Comparison of ENCODE assay signal across 9 cellular contexts in the genomic region with DNA sequence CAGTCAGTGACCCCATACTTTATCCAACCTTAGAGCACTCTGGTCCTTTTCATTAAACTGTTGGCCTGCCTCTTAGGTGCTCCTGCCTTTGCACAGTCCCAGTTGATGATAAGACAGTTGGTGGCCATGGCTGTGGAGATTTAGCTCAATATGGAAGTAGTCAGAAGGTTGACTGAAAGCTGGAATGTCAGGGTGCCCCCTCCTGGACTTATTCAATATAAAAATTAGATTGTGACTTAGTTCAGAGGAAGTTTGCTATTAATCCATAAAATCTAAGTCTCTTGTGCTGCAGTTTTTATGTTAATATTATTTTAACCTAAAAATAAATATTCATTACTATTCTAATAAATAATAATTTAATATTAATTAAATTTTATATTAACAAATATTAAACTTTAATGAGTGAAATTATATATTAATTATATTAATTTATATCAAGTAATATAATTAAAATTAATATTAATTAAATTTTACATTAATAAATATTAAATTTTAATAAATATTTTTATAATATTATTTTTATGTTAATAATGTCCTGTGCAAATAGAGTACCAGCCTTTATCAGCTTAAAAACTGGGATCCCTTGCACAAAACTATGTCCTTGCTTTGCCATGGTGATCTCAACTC.
DNase-seq lines count a peak whose midpoint lies in the region; ATAC-seq, FAIRE-seq and TF ChIP-seq lines count a peak whose summit lies in the region.
"Had no signal": no experiment of that assay in that cellular context is flagged by ENCODE, and none has a peak within 500 bp of the region (broad histone marks: within the 10 kb centered on the region; RNA-seq: fewer than 3 reads in every experiment).

No MANE protein-coding gene starts in this region.

- peak in 2 of 3 experiments; percentile 6 to 32 for TF ChIP-seq CTCF in keratinocyte (optimal IDR thresholded peaks at IDR 0.05 in 1 of 3, IDR thresholded peaks at IDR 0.05 in 1 of 3, conservative IDR thresholded peaks at IDR 0.05 in 1 of 3; ENCODE audit: extremely low read depth in 1 of 3, insufficient read depth in 2 of 3, low read length in 3 of 3)
- no peak for TF ChIP-seq CTCF in upper lobe of left lung (IDR thresholded peaks at IDR 0.05)
- TF ChIP-seq CTCF in Peyer's patch (IDR thresholded peaks at IDR 0.05), result no peak

- no peak for FAIRE-seq in keratinocyte (lab: Jason Lieb, UNC)

- no peaks in the 10 kb centered on the region for H3K9me3 ChIP-seq in keratinocyte (ENCODE audit: control insufficient read depth, low read depth, low read length)
- no peaks in the 10 kb centered on the region for H3K9me3 ChIP-seq in upper lobe of left lung
- H3K9me3 ChIP-seq in Peyer's patch, result no peaks in the 10 kb centered on the region
- H3K9me3 ChIP-seq: left lung had no signal

- no peak overlapping the region for H3K27ac ChIP-seq in keratinocyte (ENCODE audit: control insufficient read depth, insufficient read depth, low read length)
- no peak overlapping the region for H3K27ac ChIP-seq in upper lobe of left lung
- H3K27ac ChIP-seq in Peyer's patch, result no peak overlapping the region
- H3K27ac ChIP-seq: left lung had no signal

- H3K79me2 ChIP-seq in keratinocyte (ENCODE audit: control insufficient read depth, insufficient read depth, low read length), result no peaks in the 10 kb centered on the region

- in situ Hi-C loops in SK-MEL-5 (cut with HindIII; ENCODE audit: low pct_unique_long_range_greater_than_20kb, low sequenced_read_pairs), result no loop called here

- no peaks in the 10 kb centered on the region for H3K36me3 ChIP-seq in keratinocyte (ENCODE audit: control insufficient read depth in 2 of 2, extremely low read depth in 1 of 2, insufficient read depth in 2 of 2, low read length in 2 of 2)
- H3K36me3 ChIP-seq in upper lobe of left lung, result no peaks in the 10 kb centered on the region
- H3K36me3 ChIP-seq in Peyer's patch, result no peaks in the 10 kb centered on the region
- H3K36me3 ChIP-seq: left lung had no signal

- ATAC-seq in HG03103 (IDR thresholded peaks at IDR 0.05; ENCODE audit: low read depth, unreplicated experiment) (peak; percentile 39), upper lobe of left lung (ENCODE audit: low FRiP score in 2 of 2) (no peak)
- ATAC-seq: left lung had no signal

- H3K4me2 ChIP-seq in keratinocyte (ENCODE audit: control insufficient read depth, extremely low read depth, insufficient read depth, low read depth, low read length), result no peak overlapping the region

- no peak overlapping the region for H3K9ac ChIP-seq in keratinocyte (ENCODE audit: control insufficient read depth, extremely low read depth, insufficient read depth, low read length)

- dilution Hi-C loops in keratinocyte (cut with MboI; ENCODE audit: extremely low pct_ligation_motif_present, low sequenced_read_pairs), result loop anchor here (25.0 kb wide), 1 partner anchor 91 kb away; no protein-coding TSS in a partner anchor

- H3K4me3 ChIP-seq in keratinocyte (ENCODE audit: control insufficient read depth in 2 of 3, extremely low read depth in 1 of 3, insufficient read depth in 2 of 3, low read depth in 1 of 3, low read length in 3 of 3) (no peak overlapping the region), upper lobe of left lung (no peak overlapping the region), Peyer's patch (no peak overlapping the region)
- H3K4me3 ChIP-seq: left lung had no signal

- no peaks in the 10 kb centered on the region for H3K9me1 ChIP-seq in keratinocyte (ENCODE audit: control insufficient read depth, extremely low read depth, insufficient read depth, low read length)

- TF ChIP-seq POLR2A in upper lobe of left lung (IDR thresholded peaks at IDR 0.05) (no peak), Peyer's patch (IDR thresholded peaks at IDR 0.05) (no peak)

- no peaks in the 10 kb centered on the region for H3K27me3 ChIP-seq in keratinocyte (ENCODE audit: control insufficient read depth, extremely low read depth, insufficient read depth, low read length)
- H3K27me3 ChIP-seq in upper lobe of left lung, result no peaks in the 10 kb centered on the region
- no peaks in the 10 kb centered on the region for H3K27me3 ChIP-seq in Peyer's patch
- H3K27me3 ChIP-seq: left lung had no signal

- DNase-seq in COLO668 (lab: John Stamatoyannopoulos, UW; ENCODE audit: unreplicated experiment) (peak; percentile 10), SK-MEL-5 (ENCODE audit: low read depth, low spot score) (peak; percentile 60), keratinocyte (ENCODE audit: low read depth, low spot score) (no peak), upper lobe of left lung (no peak), DMS114 treated with DMSO at 0.1 percent for 48 hours (lab: John Stamatoyannopoulos, UW; ENCODE audit: unreplicated experiment) (no peak), Peyer's patch (no peak)
- no peak for DNase-seq in central memory CD4-positive, alpha-beta T cell
- DNase-seq: left lung had no signal

- no peaks in the 10 kb centered on the region for H4K20me1 ChIP-seq in keratinocyte (ENCODE audit: control insufficient read depth, extremely low read depth, insufficient read depth, low read length)

- no peak overlapping the region for H2AFZ ChIP-seq in keratinocyte (ENCODE audit: control insufficient read depth, low read length)

- TF ChIP-seq EP300 in upper lobe of left lung (IDR thresholded peaks at IDR 0.05), result no peak

- peaks cover 14% of the 10 kb centered on the region for H3K4me1 ChIP-seq in keratinocyte (ENCODE audit: control insufficient read depth, extremely low read depth, insufficient read depth, low read length)
- H3K4me1 ChIP-seq in upper lobe of left lung, result peaks cover 0 to 3% (median 0%) of the 10 kb centered on the region in 4 donors
- H3K4me1 ChIP-seq in Peyer's patch, result peaks cover 0 to 12% (median 0%) of the 10 kb centered on the region in 4 donors
- H3K4me1 ChIP-seq: left lung had no signal

Comparison
In these comparisons a context has a peak if more than half of its experiments do, and no peak if none do; other contexts are left out.
1. DNase-seq: peak in COLO668 (single experiment) and SK-MEL-5 (single experiment); none in keratinocyte (single experiment), central memory CD4-positive, alpha-beta T cell (single experiment), upper lobe of left lung (0 of 2), DMS114 treated with DMSO at 0.1 percent for 48 hours (single experiment) and Peyer's patch (0 of 3).
2. CTCF ChIP-seq: peak in keratinocyte (2 of 3); none in upper lobe of left lung (0 of 6) and Peyer's patch (0 of 6).